ENCODE assay signal across 23 cellular contexts in the genomic region with DNA sequence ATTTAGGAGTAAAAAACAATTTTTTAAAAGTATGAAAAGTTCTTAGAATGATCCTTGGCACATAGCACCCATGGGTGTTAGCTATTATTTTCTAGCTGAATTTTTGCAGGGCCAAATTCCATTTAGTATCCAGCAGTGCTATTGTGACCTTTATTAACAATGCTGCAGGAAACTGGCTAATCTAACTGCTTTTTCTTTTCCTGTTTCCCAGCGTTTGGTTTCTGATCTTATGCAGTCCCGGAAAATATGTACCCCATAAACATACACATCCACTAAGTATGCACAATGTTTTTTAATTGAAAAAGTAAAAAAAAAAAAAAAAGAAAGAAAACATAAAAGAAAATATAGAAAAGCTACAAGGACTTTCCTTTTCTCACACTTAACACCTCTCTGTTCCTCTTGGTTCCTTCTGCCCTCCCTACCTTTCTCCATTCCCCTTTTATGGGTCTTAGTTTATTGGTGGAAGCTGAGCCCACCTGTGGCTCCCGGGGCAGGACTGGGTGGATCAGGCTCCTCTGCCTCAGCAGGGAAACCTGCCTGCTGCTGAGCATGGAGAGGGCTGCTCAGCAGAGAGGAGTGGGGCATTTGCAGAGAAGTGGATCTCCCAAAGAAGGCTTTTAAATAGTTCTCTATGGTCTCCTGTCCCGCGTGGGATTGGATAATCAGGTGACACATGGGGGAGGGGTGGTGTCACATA.
"Had no signal": no experiment of that assay in that cellular context is flagged by ENCODE, and none has a peak within 500 bp of the region (broad histone marks: within the 10 kb centered on the region; RNA-seq: fewer than 3 reads in every experiment).

No MANE protein-coding gene starts in this region.

- FAIRE-seq: kidney, urothelium cell line had no signal

- H3K9me3 Mint-ChIP-seq: central memory CD8-positive, alpha-beta T cell had no signal

- H3K27me3 Mint-ChIP-seq: central memory CD8-positive, alpha-beta T cell; naive B cell had no signal

- H3K4me3 Mint-ChIP-seq: central memory CD8-positive, alpha-beta T cell; memory B cell; naive B cell; neural crest cell had no signal

- H3K4me1 Mint-ChIP-seq: central memory CD8-positive, alpha-beta T cell; memory B cell; naive B cell; neural crest cell had no signal

- DNase-seq: activated CD4-positive, alpha-beta T cell treated with anti-CD3 and anti-CD28 coated beads, Interleukin-2, amount 50 U/mL, for 1 hour; activated CD4-positive, CD25-positive, alpha-beta regulatory T cell treated with anti-CD3 and anti-CD28 coated beads, Interleukin-2, amount 50 U/mL, for 72 hours; activated CD8-positive, alpha-beta memory T cell treated with anti-CD3 and anti-CD28 coated beads, Interleukin-2, amount 50 U/mL, for 48 hours; activated effector memory CD4-positive, alpha-beta T cell treated with anti-CD3 and anti-CD28 coated beads, Interleukin-2, amount 50 U/mL, for 16 hours; activated naive CD4-positive, alpha-beta T cell treated with anti-CD3 and anti-CD28 coated beads, Interleukin-2, amount 50 U/mL, for 16 hours; activated T-cell treated with anti-CD3 and anti-CD28 coated beads, Interleukin-2, amount 50 U/mL, for 48 hours; aorta; brain microvascular endothelial cell; colonic mucosa; hippocampal formation; kidney; left lung; mucosa of descending colon; naive B cell; stimulated activated CD4-positive, alpha-beta T cell treated with anti-CD3 and anti-CD28 coated beads, Interleukin-12 subunit alpha, Interleukin-12 subunit beta, amount 100 ng/mL, for 4 hours; stimulated activated CD4-positive, alpha-beta T cell treated with anti-CD3 and anti-CD28 coated beads, Interleukin-1b, Interleukin-23, amount 100 ng/mL, for 48 hours; stimulated activated naive CD4-positive, alpha-beta T cell treated with Interleukin-2 at 50 U/mL for 16 hours; tibial artery had no signal

- H3K4me3 ChIP-seq: colonic mucosa, esophagus muscularis mucosa, left lung, mucosa of descending colon, tibial artery had no signal

- H3K36me3 Mint-ChIP-seq: naive B cell had no signal

- H3K27ac Mint-ChIP-seq: memory B cell, naive B cell had no signal

- H3K4me1 ChIP-seq: colonic mucosa, esophagus muscularis mucosa, tibial artery had no signal

- H3K27me3 ChIP-seq: brain microvascular endothelial cell, colonic mucosa, esophagus muscularis mucosa, left lung, tibial artery had no signal

- H3K36me3 ChIP-seq: brain microvascular endothelial cell, colonic mucosa, esophagus muscularis mucosa, left lung, tibial artery had no signal

- H3K27ac ChIP-seq: brain microvascular endothelial cell, colonic mucosa, esophagus muscularis mucosa, left lung, tibial artery had no signal

- H3K9me3 ChIP-seq: colonic mucosa, esophagus muscularis mucosa, left lung, mucosa of descending colon, tibial artery had no signal
